22 cellular contexts compared by ENCODE assay signal in the genomic region with DNA sequence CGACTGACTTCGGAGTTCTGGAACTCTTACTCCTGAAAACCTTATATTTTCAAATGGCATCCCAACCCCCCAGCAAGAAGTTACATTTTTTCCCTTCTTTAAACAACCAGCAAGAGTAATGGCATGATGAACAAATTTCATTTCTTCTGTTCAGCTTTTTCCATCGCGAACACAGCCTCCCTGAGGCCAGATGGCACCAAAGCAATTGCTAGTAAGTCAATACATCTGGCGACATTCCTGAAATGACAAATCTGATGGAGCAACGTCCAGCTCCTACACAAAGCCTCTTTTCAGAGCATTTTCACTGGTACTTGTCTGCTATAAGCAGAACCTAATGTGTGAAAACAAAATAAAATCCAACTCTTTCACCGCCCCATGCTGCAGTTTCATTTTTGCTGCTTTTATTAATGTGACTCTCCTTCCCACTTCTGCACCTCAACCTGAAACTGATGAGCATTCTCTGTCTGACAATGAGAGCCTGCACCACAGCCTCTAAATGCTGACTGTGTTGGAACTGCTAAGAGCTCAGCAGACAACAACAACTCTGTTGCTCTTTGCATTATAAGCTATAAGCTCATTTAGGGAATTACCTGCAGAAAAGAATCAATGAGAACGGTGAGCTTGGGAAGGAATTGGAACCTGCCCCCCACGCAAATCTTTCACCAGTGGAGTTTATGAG.
DNase-seq lines count a peak whose midpoint lies in the region; ATAC-seq, FAIRE-seq and TF ChIP-seq lines count a peak whose summit lies in the region.
"Had no signal": no experiment of that assay in that cellular context is flagged by ENCODE, and none has a peak within 500 bp of the region (broad histone marks: within the 10 kb centered on the region; RNA-seq: fewer than 3 reads in every experiment).

No MANE protein-coding gene starts in this region.

- intact Hi-C loops in natural killer cell (cut with micrococcal nuclease): no loop called here

- dilution Hi-C loops in keratinocyte (cut with MboI; ENCODE audit: extremely low pct_ligation_motif_present, low sequenced_read_pairs): no loop called here

- no peak overlapping the region for H3K4me3 Mint-ChIP-seq in natural killer cell
- H3K4me3 Mint-ChIP-seq: activated naive CD4-positive, alpha-beta T cell treated with anti-CD3 and anti-CD28 coated beads, Interleukin-2, amount 10 ng/mL, durations not matched to agents 7 days and 5 days; CD4-positive, alpha-beta memory T cell; stimulated activated naive CD8-positive, alpha-beta T cell treated with anti-CD3 and anti-CD28 coated beads, Interleukin-15, Interleukin-2, amounts not matched to agents 100 ng/mL and 50 ng/mL, for 24 hours; T-cell had no signal

- H3K4me3 ChIP-seq in KMS-11 (IDR thresholded peaks at IDR 0.05; ENCODE audit: insufficient read depth, low read depth, low read length) (no peak overlapping the region), OCI-LY3 (ENCODE audit: low read length) (peak overlapping the region; percentile 61), keratinocyte (ENCODE audit: control insufficient read depth in 2 of 3, extremely low read depth in 1 of 3, insufficient read depth in 2 of 3, low read depth in 1 of 3, low read length in 3 of 3) (no peak overlapping the region), small intestine (ENCODE audit: low read depth in 1 of 2, low read length in 2 of 2) (no peak overlapping the region)
- H3K4me3 ChIP-seq: cardiac muscle cell, tibial artery had no signal

- H3K79me2 ChIP-seq in KMS-11 (ENCODE audit: insufficient read depth, low read depth) (no peaks in the 10 kb centered on the region), OCI-LY3 (ENCODE audit: low read length) (no peaks in the 10 kb centered on the region), keratinocyte (ENCODE audit: control insufficient read depth, insufficient read depth, low read length) (no peaks in the 10 kb centered on the region)

- DNase-seq in keratinocyte (ENCODE audit: low read depth, low spot score): no peak
- DNase-seq in small intestine: peak; percentile 10
- no peak for DNase-seq in NCI-H1105 treated with DMSO at 0.1 percent for 48 hours (lab: John Stamatoyannopoulos, UW)
- no peak for DNase-seq in natural killer cell
- no peak for DNase-seq in NOMO-1 treated with DMSO at 0.1 percent for 48 hours (lab: John Stamatoyannopoulos, UW; ENCODE audit: unreplicated experiment)
- DNase-seq: activated naive CD4-positive, alpha-beta T cell treated with anti-CD3 and anti-CD28 coated beads, Interleukin-2, amount 10 ng/mL, durations not matched to agents 7 days and 5 days; activated T-cell treated with anti-CD3 and anti-CD28 coated beads, Interleukin-2, amount 50 U/mL, for 1 hour; CD4-positive, alpha-beta memory T cell; dermis blood vessel endothelial cell; GF-D8; left ventricle myocardium superior; NCI-H1105; NCI-H2107; NCI-H526 treated with DMSO at 0.1 percent for 48 hours; SIG-M5; stimulated activated CD4-positive, alpha-beta T cell treated with anti-CD3 and anti-CD28 coated beads, Interleukin-4, amount 100 ng/mL, for 24 hours; T-cell; tibial artery had no signal

- peak overlapping the region; percentile 50 for H3K9ac ChIP-seq in KMS-11
- peak overlapping the region; percentile 50; the same call in 1 of the 2 replicates for H3K9ac ChIP-seq in OCI-LY3 (ENCODE audit: low read length)
- H3K9ac ChIP-seq in keratinocyte (ENCODE audit: control insufficient read depth, extremely low read depth, insufficient read depth, low read length): no peak overlapping the region

- H3K36me3 Mint-ChIP-seq in natural killer cell: no peaks in the 10 kb centered on the region
- H3K36me3 Mint-ChIP-seq: activated naive CD4-positive, alpha-beta T cell treated with anti-CD3 and anti-CD28 coated beads, Interleukin-2, amount 10 ng/mL, durations not matched to agents 7 days and 5 days; CD4-positive, alpha-beta memory T cell; T-cell had no signal

- H2AFZ ChIP-seq in KMS-11 (ENCODE audit: low read depth): peak overlapping the region; percentile 57
- H2AFZ ChIP-seq in OCI-LY3 (ENCODE audit: low read depth, low read length): peak overlapping the region; percentile 63
- H2AFZ ChIP-seq in keratinocyte (ENCODE audit: control insufficient read depth, low read length): no peak overlapping the region

- peak; percentile 23 for FAIRE-seq in keratinocyte (lab: Jason Lieb, UNC)
- no peak for FAIRE-seq in small intestine (lab: Jason Lieb, UNC)

- H3K4me1 Mint-ChIP-seq in natural killer cell: no peaks in the 10 kb centered on the region
- H3K4me1 Mint-ChIP-seq: activated naive CD4-positive, alpha-beta T cell treated with anti-CD3 and anti-CD28 coated beads, Interleukin-2, amount 10 ng/mL, durations not matched to agents 7 days and 5 days; CD4-positive, alpha-beta memory T cell; T-cell had no signal

- H3K9me3 Mint-ChIP-seq in natural killer cell: no peaks in the 10 kb centered on the region
- H3K9me3 Mint-ChIP-seq: stimulated activated naive CD8-positive, alpha-beta T cell treated with anti-CD3 and anti-CD28 coated beads, Interleukin-15, Interleukin-2, amounts not matched to agents 100 ng/mL and 50 ng/mL, for 24 hours had no signal

- no peak overlapping the region for H3K27ac Mint-ChIP-seq in natural killer cell
- H3K27ac Mint-ChIP-seq: activated naive CD4-positive, alpha-beta T cell treated with anti-CD3 and anti-CD28 coated beads, Interleukin-2, amount 10 ng/mL, durations not matched to agents 7 days and 5 days; CD4-positive, alpha-beta memory T cell; stimulated activated naive CD8-positive, alpha-beta T cell treated with anti-CD3 and anti-CD28 coated beads, Interleukin-15, Interleukin-2, amounts not matched to agents 100 ng/mL and 50 ng/mL, for 24 hours; T-cell had no signal

- H3K9me3 ChIP-seq in OCI-LY3 (ENCODE audit: insufficient read depth, low read length) (no peaks in the 10 kb centered on the region), keratinocyte (ENCODE audit: control insufficient read depth, low read depth, low read length) (no peaks in the 10 kb centered on the region), small intestine (ENCODE audit: control insufficient read depth, low read depth) (no peaks in the 10 kb centered on the region)
- H3K9me3 ChIP-seq: tibial artery had no signal

- no peak for ATAC-seq in natural killer cell
- ATAC-seq: left ventricle myocardium superior, T-cell had no signal

- peak overlapping the region; percentile 69 for H3K4me2 ChIP-seq in KMS-11
- H3K4me2 ChIP-seq in OCI-LY3 (ENCODE audit: low read length): peak overlapping the region; percentile 83
- H3K4me2 ChIP-seq in keratinocyte (ENCODE audit: control insufficient read depth, extremely low read depth, insufficient read depth, low read depth, low read length): no peak overlapping the region

- H3K27ac ChIP-seq in KMS-11: peak overlapping the region; percentile 80
- H3K27ac ChIP-seq in OCI-LY3 (ENCODE audit: low read length): peak overlapping the region; percentile 85
- no peak overlapping the region for H3K27ac ChIP-seq in keratinocyte (ENCODE audit: control insufficient read depth, insufficient read depth, low read length)
- no peak overlapping the region for H3K27ac ChIP-seq in small intestine (ENCODE audit: low read depth in 1 of 2, low read length in 1 of 2)
- H3K27ac ChIP-seq: cardiac muscle cell, tibial artery had no signal

- no peaks in the 10 kb centered on the region for H3K27me3 ChIP-seq in KMS-11 (ENCODE audit: insufficient read depth, low read depth)
- no peaks in the 10 kb centered on the region for H3K27me3 ChIP-seq in OCI-LY3 (ENCODE audit: low read depth, low read length)
- no peaks in the 10 kb centered on the region for H3K27me3 ChIP-seq in keratinocyte (ENCODE audit: control insufficient read depth, extremely low read depth, insufficient read depth, low read length)
- no peaks in the 10 kb centered on the region for H3K27me3 ChIP-seq in small intestine (ENCODE audit: control insufficient read depth in 2 of 2, insufficient read depth in 2 of 2, low read length in 2 of 2)
- H3K27me3 ChIP-seq: cardiac muscle cell, tibial artery had no signal

- no peaks in the 10 kb centered on the region for H4K20me1 ChIP-seq in KMS-11 (ENCODE audit: insufficient read depth)
- no peaks in the 10 kb centered on the region for H4K20me1 ChIP-seq in OCI-LY3 (ENCODE audit: insufficient read depth, low read length)
- H4K20me1 ChIP-seq in keratinocyte (ENCODE audit: control insufficient read depth, extremely low read depth, insufficient read depth, low read length): no peaks in the 10 kb centered on the region

- 55 to 65% (median 65%) methylated on average over 9 of the region's 9 CpGs for WGBS in small intestine, 3 donors

- TF ChIP-seq CTCF in KMS-11 (conservative IDR thresholded peaks at IDR 0.05; ENCODE audit: low read depth, low read length): no peak
- TF ChIP-seq CTCF in OCI-LY3 (IDR thresholded peaks at IDR 0.05; ENCODE audit: low read depth, low read length): no peak
- TF ChIP-seq CTCF in keratinocyte (optimal IDR thresholded peaks at IDR 0.05 in 1 of 3, IDR thresholded peaks at IDR 0.05 in 1 of 3, conservative IDR thresholded peaks at IDR 0.05 in 1 of 3; ENCODE audit: extremely low read depth in 1 of 3, insufficient read depth in 2 of 3, low read length in 3 of 3): no peak
- TF ChIP-seq CTCF in natural killer cell (IDR thresholded peaks at IDR 0.05): no peak

- H3K27me3 Mint-ChIP-seq in natural killer cell (ENCODE audit: low read depth in 2 of 2): peaks cover 0 to 9% of the 10 kb centered on the region in 2 donors
- H3K27me3 Mint-ChIP-seq: activated naive CD4-positive, alpha-beta T cell treated with anti-CD3 and anti-CD28 coated beads, Interleukin-2, amount 10 ng/mL, durations not matched to agents 7 days and 5 days; CD4-positive, alpha-beta memory T cell; stimulated activated naive CD8-positive, alpha-beta T cell treated with anti-CD3 and anti-CD28 coated beads, Interleukin-15, Interleukin-2, amounts not matched to agents 100 ng/mL and 50 ng/mL, for 24 hours; T-cell had no signal

- H3K9me1 ChIP-seq in keratinocyte (ENCODE audit: control insufficient read depth, extremely low read depth, insufficient read depth, low read length): no peaks in the 10 kb centered on the region

- no peaks in the 10 kb centered on the region for H3K36me3 ChIP-seq in KMS-11 (ENCODE audit: insufficient read depth)
- H3K36me3 ChIP-seq in OCI-LY3 (replicated peaks; ENCODE audit: low read depth, low read length): peaks cover under 1% of the 10 kb centered on the region
- no peaks in the 10 kb centered on the region for H3K36me3 ChIP-seq in keratinocyte (ENCODE audit: control insufficient read depth in 2 of 2, extremely low read depth in 1 of 2, insufficient read depth in 2 of 2, low read length in 2 of 2)
- H3K36me3 ChIP-seq in small intestine (ENCODE audit: control insufficient read depth in 2 of 2, insufficient read depth in 2 of 2, low read length in 2 of 2): no peaks in the 10 kb centered on the region
- H3K36me3 ChIP-seq: cardiac muscle cell, tibial artery had no signal

- peaks cover 48% of the 10 kb centered on the region for H3K4me1 ChIP-seq in KMS-11 (ENCODE audit: low read depth, poor library complexity, severe bottlenecking)
- peaks cover 52% of the 10 kb centered on the region for H3K4me1 ChIP-seq in OCI-LY3 (ENCODE audit: low read length)
- no peaks in the 10 kb centered on the region for H3K4me1 ChIP-seq in keratinocyte (ENCODE audit: control insufficient read depth, extremely low read depth, insufficient read depth, low read length)
- H3K4me1 ChIP-seq in small intestine (ENCODE audit: control insufficient read depth in 2 of 2, insufficient read depth in 1 of 2, low read depth in 1 of 2, low read length in 1 of 2): no peaks in the 10 kb centered on the region
- H3K4me1 ChIP-seq: tibial artery had no signal

Comparison
In these comparisons a context has a peak if more than half of its experiments do, and no peak if none do; other contexts are left out.
1. H3K27ac ChIP-seq: peak in KMS-11 (single experiment) and OCI-LY3 (single experiment); none in keratinocyte (single experiment) and small intestine (0 of 2).